Comparison of ENCODE assay signal across 9 cellular contexts in genomic region chr1:95744731-95745130, GRCh38.
"Had no signal": no experiment of that assay in that cellular context is flagged by ENCODE, and none has a peak within 500 bp of the region (broad histone marks: within the 10 kb centered on the region; RNA-seq: fewer than 3 reads in every experiment).

No MANE protein-coding gene starts in this region.

- H3K36me3 Mint-ChIP-seq: IgD-negative memory B cell had no signal

- H3K4me3 Mint-ChIP-seq: HFFc6, IgD-negative memory B cell had no signal

- H3K4me1 Mint-ChIP-seq: IgD-negative memory B cell had no signal

- H3K4me2 ChIP-seq: KMS-11 had no signal

- H3K27ac ChIP-seq: GM23248, HL-60, KMS-11 had no signal

- H3K36me3 ChIP-seq: HAP-1 had no signal

- H3K9me3 ChIP-seq: HAP-1 had no signal

- H2AFZ ChIP-seq: GM23248 had no signal

- H3K9ac ChIP-seq: GM23248, KMS-11 had no signal

- H3K27me3 Mint-ChIP-seq: IgD-negative memory B cell had no signal

- H3K4me3 ChIP-seq: GM23248, HAP-1 had no signal

- DNase-seq: GM23248, GOT3, H7, HFFc6, KBM-7 had no signal

- H3K27ac Mint-ChIP-seq: HFFc6, IgD-negative memory B cell had no signal
